24 cellular contexts compared by ENCODE assay signal in the genomic region with DNA sequence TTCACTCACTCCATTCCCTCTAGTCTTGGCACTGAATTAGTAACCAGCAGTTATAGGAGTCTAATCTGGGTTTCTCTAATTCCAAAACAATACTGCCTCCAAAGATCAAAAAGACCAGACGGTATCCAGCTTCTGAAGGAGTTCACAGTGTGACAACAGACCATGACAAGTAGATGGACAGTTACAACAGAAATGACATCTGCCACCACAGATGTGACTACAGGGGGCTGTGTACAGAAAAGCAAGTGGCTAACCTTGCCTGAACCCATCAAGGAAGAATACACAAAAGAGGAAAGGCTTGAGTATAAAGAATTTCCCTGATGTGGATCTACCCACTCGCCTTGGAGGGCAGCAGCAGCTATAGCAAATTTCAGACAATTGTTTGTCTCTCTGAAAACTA.
DNase-seq lines count a peak whose midpoint lies in the region; ATAC-seq, FAIRE-seq and TF ChIP-seq lines count a peak whose summit lies in the region.
"Had no signal": no experiment of that assay in that cellular context is flagged by ENCODE, and none has a peak within 500 bp of the region (broad histone marks: within the 10 kb centered on the region; RNA-seq: fewer than 3 reads in every experiment).

No MANE protein-coding gene starts in this region.

- no peaks in the 10 kb centered on the region for H4K20me1 ChIP-seq in HepG2 (ENCODE audit: insufficient read depth, low read length)

- peak; percentile 6; the same call in 1 of the 3 replicates for ATAC-seq in HepG2
- no peak for ATAC-seq in right lobe of liver
- ATAC-seq: activated T-cell treated with anti-CD3 and anti-CD28 coated beads, Interleukin-2, amount 50 U/mL, for 72 hours; GM12878; pancreas; PC-3 had no signal

- H3K4me1 ChIP-seq in HepG2 (ENCODE audit: insufficient read depth, low read length), result peaks cover 35% of the 10 kb centered on the region
- peaks cover 0 to 9% (median 0%) of the 10 kb centered on the region in 4 donors for H3K4me1 ChIP-seq in right lobe of liver
- peaks cover 7 to 17% of the 10 kb centered on the region in 2 donors for H3K4me1 ChIP-seq in kidney (ENCODE audit: control insufficient read depth in 1 of 2, insufficient read depth in 1 of 2, low read depth in 1 of 2, low read length in 2 of 2)
- H3K4me1 ChIP-seq: adrenal gland, pancreas, tibial artery had no signal

- H2AFZ ChIP-seq in HepG2 (ENCODE audit: low read length), result no peak overlapping the region

- no peak for TF ChIP-seq RAD21 in HepG2 (CRISPR knock-in tag; IDR thresholded peaks at IDR 0.05)

- in situ Hi-C loops in HepG2 (cut with HindIII; ENCODE audit: extremely low pct_ligation_motif_present, low pct_unique_long_range_greater_than_20kb), result no loop called here

- H3K27me3 ChIP-seq in HepG2 (ENCODE audit: control insufficient read depth in 1 of 2, insufficient read depth in 2 of 2, low read length in 2 of 2), result no peaks in the 10 kb centered on the region
- H3K27me3 ChIP-seq in right lobe of liver, result no peaks in the 10 kb centered on the region
- H3K27me3 ChIP-seq: adrenal gland, dorsolateral prefrontal cortex, pancreas had no signal

- TF ChIP-seq POLR2A in HepG2 (IDR thresholded peaks at IDR 0.05; ENCODE audit: insufficient read depth in 1 of 2, low read depth in 2 of 2, low read length in 2 of 2), result no peak
- TF ChIP-seq POLR2A in right lobe of liver (IDR thresholded peaks at IDR 0.05), result no peak

- H3K9me3 ChIP-seq in HepG2 (ENCODE audit: low read length), result no peaks in the 10 kb centered on the region
- H3K9me3 ChIP-seq in right lobe of liver, result no peaks in the 10 kb centered on the region
- peaks cover 0 to 3% of the 10 kb centered on the region in 2 donors for H3K9me3 ChIP-seq in kidney (ENCODE audit: control insufficient read depth in 1 of 2, low read length in 2 of 2)
- H3K9me3 ChIP-seq: adrenal gland, pancreas, tibial artery had no signal

- BruUV-seq in HepG2 (replicated peaks; lab: Mats Ljungman, UMichigan), result no TSS peak

- CTCF ChIA-PET in HepG2 (lab: Yijun Ruan, JAX; ENCODE audit: low intra/inter-chr PET ratio, low total read pairs), result no interaction called here

- intact Hi-C loops in HepG2 (cut with micrococcal nuclease; ENCODE audit: unreplicated experiment) (no loop called here), right lobe of liver (cut with DNase I) (no loop called here), kidney (cut with DNase I) (no loop called here)

- WGBS in HepG2 (ENCODE audit: low lambda C conversion rate), result 4% methylated on average over 2 of the region's 2 CpGs
- WGBS in right lobe of liver (ENCODE audit: insufficient coverage, low coverage, low lambda C conversion rate, missing lambda C conversion rate), result 28% methylated on average over 2 of the region's 2 CpGs

- H3K36me3 ChIP-seq in HepG2 (replicated peaks in 1 of 2; ENCODE audit: control insufficient read depth in 1 of 2, insufficient read depth in 2 of 2, low read length in 2 of 2), result no peaks in the 10 kb centered on the region
- no peaks in the 10 kb centered on the region for H3K36me3 ChIP-seq in right lobe of liver
- H3K36me3 ChIP-seq in kidney (ENCODE audit: control insufficient read depth in 1 of 2, insufficient read depth in 2 of 2, low read length in 2 of 2), result no peaks in the 10 kb centered on the region
- H3K36me3 ChIP-seq: adrenal gland, pancreas, tibial artery had no signal

- peak overlapping the region; percentile 64 for H3K4me2 ChIP-seq in HepG2 (ENCODE audit: low read depth, low read length)

- TF ChIP-seq EP300 in HepG2 (IDR thresholded peaks at IDR 0.05; ENCODE audit: low read depth in 2 of 2, low read length in 2 of 2) (no peak), HepG2 (CRISPR knock-in tag; IDR thresholded peaks at IDR 0.05; ENCODE audit: borderline replicate concordance) (no peak)

- 0 out of 6 replicates have a peak overlapping the region, but pooled peaks of 1 of the 3 experiments have one; percentile 25 for H3K4me3 ChIP-seq in HepG2 (replicated peaks in 1 of 3; ENCODE audit: insufficient read depth in 1 of 3, low read depth in 2 of 3, low read length in 3 of 3)
- no peak overlapping the region for H3K4me3 ChIP-seq in right lobe of liver
- H3K4me3 ChIP-seq in kidney (ENCODE audit: low read length in 2 of 2), result no peak overlapping the region
- H3K4me3 ChIP-seq: adrenal gland, dorsolateral prefrontal cortex, GM12878, pancreas, tibial artery had no signal

- DNase-seq in HepG2 (ENCODE audit: low spot score) (no peak), right lobe of liver (no peak), NCI-H748 (lab: John Stamatoyannopoulos, UW; ENCODE audit: unreplicated experiment) (peak; percentile 83), kidney (no peak), NCI-H510A treated with DMSO at 0.1 percent for 48 hours (lab: John Stamatoyannopoulos, UW) (no peak), DMS79 treated with DMSO at 0.1 percent for 48 hours (lab: John Stamatoyannopoulos, UW) (no peak), T-helper 2 cell (no peak)
- DNase-seq: activated B cell treated with CpG ODN at 0.5 μM for 24 hours; activated naive CD4-positive, alpha-beta T cell; activated T-cell treated with anti-CD3 and anti-CD28 coated beads, Interleukin-2, amount 50 U/mL, for 72 hours; adrenal gland; dorsolateral prefrontal cortex; Karpas-422; midbrain; MV-4-11; natural killer cell; NCI-H1436 treated with DMSO at 0.1 percent for 48 hours; NK-92 treated with Interleukin-12 subunit alpha and Interleukin-12 subunit beta, amount 100 ng/mL, for 24 hours; pancreas; PC-3; Right ventricle myocardium superior; stimulated activated CD4-positive, alpha-beta T cell treated with anti-CD3 and anti-CD28 coated beads, Interleukin-2, amount 100 ng/mL, for 24 hours; tibial artery had no signal

- POLR2A ChIA-PET in HepG2 (lab: Yijun Ruan, JAX), result no interaction called here

- TF ChIP-seq CTCF in HepG2 (CRISPR knock-in tag; IDR thresholded peaks at IDR 0.05) (no peak), right lobe of liver (IDR thresholded peaks at IDR 0.05) (no peak), kidney (IDR thresholded peaks at IDR 0.05; ENCODE audit: borderline replicate concordance, extremely low read depth, insufficient read depth) (no peak)

- no peaks in the 10 kb centered on the region for H3K79me2 ChIP-seq in HepG2 (ENCODE audit: insufficient read depth, low read length)

- no peak overlapping the region for H3K9ac ChIP-seq in HepG2 (ENCODE audit: insufficient read depth, low read depth, low read length)
- H3K9ac ChIP-seq in kidney (ENCODE audit: low read length in 2 of 2), result no peak overlapping the region

- H3K27ac ChIP-seq in HepG2 (ENCODE audit: extremely low read length, insufficient read depth, low read length), result no peak overlapping the region
- H3K27ac ChIP-seq in right lobe of liver, result no peak overlapping the region
- H3K27ac ChIP-seq in kidney (ENCODE audit: low read depth in 2 of 2, low read length in 2 of 2), result peak overlapping the region; percentile 26 to 54
- H3K27ac ChIP-seq: adrenal gland, pancreas, tibial artery had no signal

- FAIRE-seq in HepG2 (lab: Jason Lieb, UNC) (no peak), kidney (lab: Jason Lieb, UNC) (no peak)
- FAIRE-seq: GM12878, pancreas had no signal

TF ChIP-seq in HepG2, 621 proteins besides CTCF, POLR2A, EP300 and RAD21:
- TF ChIP-seq, protein P1, sequence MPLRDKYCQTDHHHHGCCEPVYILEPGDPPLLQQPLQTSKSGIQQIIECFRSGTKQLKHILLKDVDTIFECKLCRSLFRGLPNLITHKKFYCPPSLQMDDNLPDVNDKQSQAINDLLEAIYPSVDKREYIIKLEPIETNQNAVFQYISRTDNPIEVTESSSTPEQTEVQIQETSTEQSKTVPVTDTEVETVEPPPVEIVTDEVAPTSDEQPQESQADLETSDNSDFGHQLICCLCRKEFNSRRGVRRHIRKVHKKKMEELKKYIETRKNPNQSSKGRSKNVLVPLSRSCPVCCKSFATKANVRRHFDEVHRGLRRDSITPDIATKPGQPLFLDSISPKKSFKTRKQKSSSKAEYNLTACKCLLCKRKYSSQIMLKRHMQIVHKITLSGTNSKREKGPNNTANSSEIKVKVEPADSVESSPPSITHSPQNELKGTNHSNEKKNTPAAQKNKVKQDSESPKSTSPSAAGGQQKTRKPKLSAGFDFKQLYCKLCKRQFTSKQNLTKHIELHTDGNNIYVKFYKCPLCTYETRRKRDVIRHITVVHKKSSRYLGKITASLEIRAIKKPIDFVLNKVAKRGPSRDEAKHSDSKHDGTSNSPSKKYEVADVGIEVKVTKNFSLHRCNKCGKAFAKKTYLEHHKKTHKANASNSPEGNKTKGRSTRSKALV (CRISPR knock-in tag; IDR thresholded peaks at IDR 0.05), result 0 out of 2 replicates have a peak, but pooled peaks have one; percentile 39
- no peak for TF ChIP-seq FOXO1 (CRISPR knock-in tag; IDR thresholded peaks at IDR 0.05)

Comparison
In these comparisons a context has a peak if more than half of its experiments do, and no peak if none do; other contexts are left out.
1. H3K27ac ChIP-seq: peak in kidney (2 of 2); none in HepG2 (single experiment) and right lobe of liver (0 of 3).